10 cellular contexts compared by ENCODE assay signal in the genomic region with DNA sequence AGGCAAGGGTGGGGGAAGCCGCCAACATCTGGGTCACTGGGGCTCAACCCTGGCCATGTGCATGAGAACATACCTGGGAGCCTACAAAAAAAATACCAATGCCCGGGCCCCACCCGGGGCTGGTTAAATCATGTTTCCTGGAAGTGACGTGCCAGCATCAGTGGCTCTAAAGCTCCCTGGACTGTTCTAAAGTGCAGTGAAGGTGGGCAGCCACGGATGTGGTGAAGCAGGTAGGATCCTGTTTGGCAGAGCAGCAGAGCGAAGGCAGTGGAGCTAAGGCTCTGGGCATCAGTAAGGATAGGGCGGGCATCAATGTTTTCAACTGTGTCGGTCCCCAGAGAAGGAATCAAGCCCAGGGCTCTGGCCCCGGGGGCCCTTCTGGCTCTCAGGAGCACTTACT. TPM values are rescaled to one million over a fixed set of nuclear protein-coding genes. Genes with fewer than 3 reads are reported as not detected.
A peak's percentile ranks its signal among the peaks of the same experiment; 100 is the strongest.
DNase-seq lines count a peak whose midpoint lies in the region; ATAC-seq and TF ChIP-seq lines count a peak whose summit lies in the region.
"Had no signal": no experiment of that assay in that cellular context is flagged by ENCODE, and none has a peak within 500 bp of the region (broad histone marks: within the 10 kb centered on the region; RNA-seq: fewer than 3 reads in every experiment).

No MANE protein-coding gene starts in this region.

- H3K79me2 ChIP-seq in smooth muscle cell (ENCODE audit: low read depth), result no peaks in the 10 kb centered on the region

- peak; percentile 37 for ATAC-seq in CD8-positive, alpha-beta T cell
- ATAC-seq in left lung, result no peak

- 95% methylated on average over 9 of the region's 9 CpGs for WGBS in smooth muscle cell (ENCODE audit: low lambda C conversion rate)

- intact Hi-C loops in CD8-positive, alpha-beta T cell (cut with DNase I, micrococcal nuclease), result loop anchor here (2.0 to 5.0 kb wide), 2 partner anchors 68 to 172 kb away; a partner anchor contains a TSS
- intact Hi-C loops in activated CD4-positive, alpha-beta T cell treated with anti-CD3 and anti-CD28 coated beads, Interleukin-2, amount 10 ng/mL, durations not matched to agents 24 days and 14 days (cut with micrococcal nuclease), result no loop called here
- intact Hi-C loops in tibial artery (cut with DNase I; ENCODE audit: low total_unique reads), result no loop called here
- intact Hi-C loops in left lung (cut with DNase I), result no loop called here

- peaks cover 9% of the 10 kb centered on the region for H3K9me3 Mint-ChIP-seq in CD8-positive, alpha-beta T cell
- peaks cover 5% of the 10 kb centered on the region for H3K9me3 Mint-ChIP-seq in activated CD4-positive, alpha-beta T cell treated with anti-CD3 and anti-CD28 coated beads, Interleukin-2, amount 10 ng/mL, durations not matched to agents 24 days and 14 days

- H3K4me1 ChIP-seq in CD8-positive, alpha-beta T cell (ENCODE audit: insufficient read depth, low read length), result peaks cover 69% of the 10 kb centered on the region
- H3K4me1 ChIP-seq in smooth muscle cell (ENCODE audit: low read depth) (peaks cover 4% of the 10 kb centered on the region), tibial artery (peaks cover 0 to 18% (median 0%) of the 10 kb centered on the region in 4 donors), left lung (peaks cover 10 to 51% of the 10 kb centered on the region in 2 donors)

- H3K27me3 ChIP-seq in CD8-positive, alpha-beta T cell (ENCODE audit: insufficient read depth, low read length), result no peaks in the 10 kb centered on the region
- H3K27me3 ChIP-seq in smooth muscle cell (ENCODE audit: low read depth), result no peaks in the 10 kb centered on the region
- H3K27me3 ChIP-seq in tibial artery, result no peaks in the 10 kb centered on the region
- no peaks in the 10 kb centered on the region for H3K27me3 ChIP-seq in left lung
- H3K27me3 ChIP-seq: heart right ventricle had no signal

- H3K4me1 Mint-ChIP-seq in CD8-positive, alpha-beta T cell (ENCODE audit: low read depth), result peaks cover 89% of the 10 kb centered on the region
- peaks cover 83% of the 10 kb centered on the region for H3K4me1 Mint-ChIP-seq in activated CD4-positive, alpha-beta T cell treated with anti-CD3 and anti-CD28 coated beads, Interleukin-2, amount 10 ng/mL, durations not matched to agents 24 days and 14 days

- H2AFZ ChIP-seq in smooth muscle cell (ENCODE audit: low read depth), result no peak overlapping the region

- no peaks in the 10 kb centered on the region for H3K36me3 ChIP-seq in CD8-positive, alpha-beta T cell (ENCODE audit: insufficient read depth, low read length)
- H3K36me3 ChIP-seq in smooth muscle cell (ENCODE audit: low read depth) (no peaks in the 10 kb centered on the region), tibial artery (no peaks in the 10 kb centered on the region), left lung (no peaks in the 10 kb centered on the region)
- H3K36me3 ChIP-seq: heart right ventricle had no signal

- H3K27ac Mint-ChIP-seq in CD8-positive, alpha-beta T cell, result peak overlapping the region; percentile 94
- peak overlapping the region; percentile 91 for H3K27ac Mint-ChIP-seq in activated CD4-positive, alpha-beta T cell treated with anti-CD3 and anti-CD28 coated beads, Interleukin-2, amount 10 ng/mL, durations not matched to agents 24 days and 14 days

- no peaks in the 10 kb centered on the region for H3K27me3 Mint-ChIP-seq in CD8-positive, alpha-beta T cell (ENCODE audit: low read depth)
- H3K27me3 Mint-ChIP-seq in activated CD4-positive, alpha-beta T cell treated with anti-CD3 and anti-CD28 coated beads, Interleukin-2, amount 10 ng/mL, durations not matched to agents 24 days and 14 days, result no peaks in the 10 kb centered on the region

- H4K20me1 ChIP-seq in smooth muscle cell (ENCODE audit: low read depth), result no peaks in the 10 kb centered on the region

- H3K9ac ChIP-seq in smooth muscle cell (ENCODE audit: low read depth), result no peak overlapping the region

- H3K4me2 ChIP-seq in smooth muscle cell, result no peak overlapping the region

- H3K4me3 ChIP-seq in CD8-positive, alpha-beta T cell (ENCODE audit: low read depth, low read length), result peak overlapping the region; percentile 56
- H3K4me3 ChIP-seq in smooth muscle cell, result no peak overlapping the region
- no peak overlapping the region for H3K4me3 ChIP-seq in tibial artery
- no peak overlapping the region for H3K4me3 ChIP-seq in left lung

- CTCF ChIA-PET in CD8-positive, alpha-beta T cell (lab: Charles Lee), result interaction anchor here (0.6 to 2.6 kb wide), 6 partner anchors 10 to 67 kb away, joined by 3 to 13 read pairs (median 4); no protein-coding TSS in a partner anchor

- peak overlapping the region; percentile 87 for H3K4me3 Mint-ChIP-seq in CD8-positive, alpha-beta T cell
- H3K4me3 Mint-ChIP-seq in activated CD4-positive, alpha-beta T cell treated with anti-CD3 and anti-CD28 coated beads, Interleukin-2, amount 10 ng/mL, durations not matched to agents 24 days and 14 days, result peak overlapping the region; percentile 84

- TF ChIP-seq CTCF in CD8-positive, alpha-beta T cell (IDR thresholded peaks at IDR 0.05), result no peak
- TF ChIP-seq CTCF in smooth muscle cell (IDR thresholded peaks at IDR 0.05; ENCODE audit: borderline replicate concordance, insufficient read depth, poor library complexity, severe bottlenecking), result no peak
- no peak for TF ChIP-seq CTCF in tibial artery (IDR thresholded peaks at IDR 0.05)
- no peak for TF ChIP-seq CTCF in left lung (IDR thresholded peaks at IDR 0.05)

- no peaks in the 10 kb centered on the region for H3F3A ChIP-seq in smooth muscle cell (ENCODE audit: low read depth)

- H3K27ac ChIP-seq in CD8-positive, alpha-beta T cell (ENCODE audit: low read depth, low read length), result peak overlapping the region; percentile 68
- H3K27ac ChIP-seq in smooth muscle cell (ENCODE audit: low read depth) (peak overlapping the region; percentile 94), tibial artery (no peak overlapping the region), left lung (peak overlapping the region in 1 of 2 donors; percentile 53)

- POLR2A ChIA-PET in CD8-positive, alpha-beta T cell (lab: Charles Lee), result interaction anchor here (0.9 to 6.7 kb wide), 14 partner anchors 7 to 318 kb away, joined by 3 to 90 read pairs (median 5); a partner anchor contains a TSS

- DNase-seq in CD8-positive, alpha-beta T cell, result peak; percentile 37 to 86 (median 60)
- peak; percentile 91 for DNase-seq in activated CD4-positive, alpha-beta T cell treated with anti-CD3 and anti-CD28 coated beads, Interleukin-2, amount 10 ng/mL, durations not matched to agents 24 days and 14 days
- peak; percentile 87 for DNase-seq in central memory CD4-positive, alpha-beta T cell
- DNase-seq in smooth muscle cell (lab: John Stamatoyannopoulos, UW; ENCODE audit: unreplicated experiment) (no peak), amniotic stem cell (lab: John Stamatoyannopoulos, UW) (no peak), tibial artery (no peak), GF-D8 (lab: John Stamatoyannopoulos, UW) (no peak), left lung (no peak)
- DNase-seq: Karpas-422 had no signal

- peaks cover 9% of the 10 kb centered on the region for H3K36me3 Mint-ChIP-seq in CD8-positive, alpha-beta T cell
- peaks cover 32% of the 10 kb centered on the region for H3K36me3 Mint-ChIP-seq in activated CD4-positive, alpha-beta T cell treated with anti-CD3 and anti-CD28 coated beads, Interleukin-2, amount 10 ng/mL, durations not matched to agents 24 days and 14 days (ENCODE audit: low read depth)

- H3K9me3 ChIP-seq in CD8-positive, alpha-beta T cell (ENCODE audit: low read length), result no peaks in the 10 kb centered on the region
- H3K9me3 ChIP-seq in smooth muscle cell (replicated peaks; ENCODE audit: low read depth) (no peaks in the 10 kb centered on the region), tibial artery (no peaks in the 10 kb centered on the region), left lung (no peaks in the 10 kb centered on the region)

RNA-seq across cellular contexts. Expression of a gene that starts 0.5 kb away (rescaled TPM):
- 1 to 10 TPM; 3.6 to 5.1 TPM for total RNA-seq in CD8-positive, alpha-beta T cell
- total RNA-seq in activated CD4-positive, alpha-beta T cell treated with anti-CD3 and anti-CD28 coated beads, Interleukin-2, amount 10 ng/mL, durations not matched to agents 24 days and 14 days, result 4.6 and 4.9 TPM in 2 replicates
- total RNA-seq in smooth muscle cell (2.6 and 4.4 TPM in 2 replicates), left lung (1 to 10 TPM; 3.9 to 4.2 TPM)
- polyA plus RNA-seq in smooth muscle cell, result 2.9 and 3.2 TPM in 2 replicates

Comparison
In these comparisons a context has a peak if more than half of its experiments do, and no peak if none do; other contexts are left out.
1. DNase-seq: peak in CD8-positive, alpha-beta T cell (7 of 7), activated CD4-positive, alpha-beta T cell treated with anti-CD3 and anti-CD28 coated beads, Interleukin-2, amount 10 ng/mL, durations not matched to agents 24 days and 14 days (single experiment) and central memory CD4-positive, alpha-beta T cell (single experiment); none in smooth muscle cell (single experiment), amniotic stem cell (single experiment), tibial artery (0 of 2), GF-D8 (single experiment) and left lung (0 of 2).
2. H3K27ac ChIP-seq: peak in CD8-positive, alpha-beta T cell (single experiment) and smooth muscle cell (single experiment); none in tibial artery (0 of 2).
3. intact Hi-C loops: an anchor here in CD8-positive, alpha-beta T cell (2.0 to 5.0 kb wide); none called in activated CD4-positive, alpha-beta T cell treated with anti-CD3 and anti-CD28 coated beads, Interleukin-2, amount 10 ng/mL, durations not matched to agents 24 days and 14 days, tibial artery and left lung.